In the genomic region with DNA sequence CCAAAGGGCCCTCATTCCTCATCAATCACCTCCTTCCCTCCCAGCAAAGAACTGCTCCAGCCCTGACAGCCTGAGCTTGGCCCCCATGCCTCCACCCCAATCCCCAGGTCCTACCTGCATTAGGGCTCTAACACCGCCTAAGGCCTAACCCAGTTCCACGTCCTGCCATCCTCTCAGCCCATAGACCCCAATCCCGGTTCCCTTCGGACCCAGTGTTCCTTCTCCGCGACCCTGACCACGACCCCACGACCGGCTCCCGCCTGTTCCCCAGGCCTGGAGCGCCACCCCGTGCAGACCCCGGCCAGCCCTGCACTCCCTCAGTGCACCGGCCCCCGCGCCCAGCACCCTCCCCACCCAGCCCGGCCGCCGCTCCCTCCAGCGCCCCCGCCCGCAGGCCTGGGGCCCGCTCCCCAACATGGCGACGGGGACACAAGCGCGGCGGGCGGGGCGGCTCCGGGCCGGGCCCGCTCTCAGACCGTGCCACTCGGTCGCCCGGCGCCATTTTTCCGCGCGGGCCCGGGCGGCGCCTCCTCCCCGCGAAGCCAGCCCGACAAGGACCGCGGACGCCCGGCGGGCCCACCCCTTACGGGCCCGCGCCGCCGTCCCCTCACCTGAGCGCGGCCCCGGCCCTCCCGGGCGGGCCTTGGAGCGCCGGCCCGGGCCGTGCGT, we compare ENCODE assay signal across 8 cellular contexts. TPM values are rescaled to one million over a fixed set of nuclear protein-coding genes. Genes with fewer than 3 reads are reported as not detected.
A peak's percentile ranks its signal among the peaks of the same experiment; 100 is the strongest.
DNase-seq lines count a peak whose midpoint lies in the region; ATAC-seq and TF ChIP-seq lines count a peak whose summit lies in the region.

No MANE protein-coding gene starts in this region.

- H3K27me3 Mint-ChIP-seq in Caco-2 (ENCODE audit: insufficient read depth, unreplicated experiment), result no peaks in the 10 kb centered on the region
- no peaks in the 10 kb centered on the region for H3K27me3 Mint-ChIP-seq in activated naive CD8-positive, alpha-beta T cell treated with anti-CD3 and anti-CD28 coated beads for 36 hours

- intact Hi-C loops in Caco-2 (cut with micrococcal nuclease; ENCODE audit: unreplicated experiment), result loop anchor here (1.0 kb wide), 2 partner anchors 51 to 56 kb away; a partner anchor contains a TSS

- TF ChIP-seq EP300 in tibial nerve (IDR thresholded peaks at IDR 0.05), result no peak

- H3K9ac ChIP-seq in HUES48 (ENCODE audit: low read depth, low read length) (peak overlapping the region; percentile 86; the same call in 1 of the 2 replicates), parathyroid adenoma (peak overlapping the region; percentile 47)

- H3K36me3 Mint-ChIP-seq in Caco-2 (ENCODE audit: insufficient read depth, unreplicated experiment), result peaks cover 34% of the 10 kb centered on the region
- H3K36me3 Mint-ChIP-seq in activated naive CD8-positive, alpha-beta T cell treated with anti-CD3 and anti-CD28 coated beads for 36 hours, result peaks cover 9% of the 10 kb centered on the region

- peaks cover 20% of the 10 kb centered on the region for H3K4me1 Mint-ChIP-seq in Caco-2 (ENCODE audit: low read depth, unreplicated experiment)
- H3K4me1 Mint-ChIP-seq in activated naive CD8-positive, alpha-beta T cell treated with anti-CD3 and anti-CD28 coated beads for 36 hours, result peaks cover 32% of the 10 kb centered on the region

- WGBS in tibial nerve, 2 donors, result 2 to 3% methylated on average over 13 to 16 of the region's 67 CpGs

- H3K9me3 ChIP-seq in Caco-2, result no peaks in the 10 kb centered on the region
- H3K9me3 ChIP-seq in HUES48 (ENCODE audit: control insufficient read depth, insufficient read depth, low read length), result no peaks in the 10 kb centered on the region
- H3K9me3 ChIP-seq in cardiac muscle cell (ENCODE audit: low read depth), result no peaks in the 10 kb centered on the region
- no peaks in the 10 kb centered on the region for H3K9me3 ChIP-seq in parathyroid adenoma (ENCODE audit: control insufficient read depth, low read length)
- H3K9me3 ChIP-seq in tibial nerve, result no peaks in the 10 kb centered on the region

- ATAC-seq in GM21367 (IDR thresholded peaks at IDR 0.05; ENCODE audit: unreplicated experiment), result peak; percentile 52

- H3K27ac ChIP-seq in HUES48 (ENCODE audit: low read depth, low read length), result peak overlapping the region; percentile 81
- peak overlapping the region; percentile 99 for H3K27ac ChIP-seq in cardiac muscle cell
- H3K27ac ChIP-seq in parathyroid adenoma, result peak overlapping the region; percentile 81
- peak overlapping the region; percentile 69 to 95 (median 90) for H3K27ac ChIP-seq in tibial nerve

- H3K79me2 ChIP-seq in parathyroid adenoma, result peaks cover 33% of the 10 kb centered on the region

- TF ChIP-seq POLR2A in tibial nerve (IDR thresholded peaks at IDR 0.05), result peak in 1 of 2 donors; percentile 32

- H3K27ac Mint-ChIP-seq in Caco-2 (ENCODE audit: unreplicated experiment), result peak overlapping the region; percentile 83
- peak overlapping the region; percentile 90 for H3K27ac Mint-ChIP-seq in activated naive CD8-positive, alpha-beta T cell treated with anti-CD3 and anti-CD28 coated beads for 36 hours

- CTCF ChIA-PET in Caco-2 (lab: Charles Lee), result interaction anchor here (0.6 to 2.8 kb wide), 13 partner anchors 11 to 1129 kb away, joined by 3 to 10 read pairs (median 5); a partner anchor contains a TSS

- H3K4me1 ChIP-seq in Caco-2 (peaks cover 15% of the 10 kb centered on the region), HUES48 (ENCODE audit: control insufficient read depth, insufficient read depth, low read length) (peaks cover 4% of the 10 kb centered on the region), cardiac muscle cell (ENCODE audit: low read depth) (peaks cover 6% of the 10 kb centered on the region), parathyroid adenoma (no peaks in the 10 kb centered on the region), tibial nerve (peaks cover 0 to 46% (median 10%) of the 10 kb centered on the region in 4 donors)

- POLR2A ChIA-PET in Caco-2 (lab: Charles Lee), result interaction anchor here (0.5 to 1.8 kb wide), 11 partner anchors 18 to 1129 kb away, joined by 3 to 15 read pairs (median 3); a partner anchor contains a TSS

- TF ChIP-seq CTCF in Caco-2 (IDR thresholded peaks at IDR 0.05; ENCODE audit: insufficient read depth in 1 of 2, low read depth in 1 of 2, low read length in 1 of 2, severe bottlenecking in 1 of 2, unreplicated experiment in 1 of 2) (peak in 1 of 2 experiments; percentile 32), cardiac muscle cell (IDR thresholded peaks at IDR 0.05; ENCODE audit: low read depth, low read length) (no peak), parathyroid adenoma (IDR thresholded peaks at IDR 0.05) (no peak), tibial nerve (IDR thresholded peaks at IDR 0.05) (peak in 3 of 5 experiments; percentile 8 to 20 (median 13))

- no TSS peak for BruUV-seq in Caco-2 (replicated peaks; lab: Mats Ljungman, UMichigan)

- peak overlapping the region; percentile 97 for H3K4me3 ChIP-seq in Caco-2 (ENCODE audit: low read depth, low read length)
- H3K4me3 ChIP-seq in HUES48 (ENCODE audit: low read depth, low read length), result peak overlapping the region; percentile 79
- H3K4me3 ChIP-seq in cardiac muscle cell, result peak overlapping the region; percentile 89
- peak overlapping the region; percentile 98 for H3K4me3 ChIP-seq in parathyroid adenoma (ENCODE audit: low read depth, low read length)
- peak overlapping the region; percentile 82 to 97 (median 86) for H3K4me3 ChIP-seq in tibial nerve

- H3K4me2 ChIP-seq in parathyroid adenoma (ENCODE audit: low read length), result peak overlapping the region; percentile 100

- peak overlapping the region; percentile 92 for H3K4me3 Mint-ChIP-seq in Caco-2 (ENCODE audit: unreplicated experiment)
- peak overlapping the region; percentile 95 for H3K4me3 Mint-ChIP-seq in activated naive CD8-positive, alpha-beta T cell treated with anti-CD3 and anti-CD28 coated beads for 36 hours

- peak; percentile 85 to 91 for DNase-seq in Caco-2
- DNase-seq in SKM-1 treated with dmso at 0.1 percent for 144 hours (lab: John Stamatoyannopoulos, UW; ENCODE audit: unreplicated experiment), result peak; percentile 21
- DNase-seq in activated naive CD8-positive, alpha-beta T cell treated with anti-CD3 and anti-CD28 coated beads for 36 hours, result peak; percentile 79
- peak; percentile 55 to 85 for DNase-seq in cardiac muscle cell (ENCODE audit: low read depth in 1 of 2, low spot score in 1 of 2)
- peak; percentile 15 to 18 for DNase-seq in tibial nerve (ENCODE audit: low spot score in 2 of 2)

- peak overlapping the region; percentile 53 for H2AFZ ChIP-seq in parathyroid adenoma

- H3K27me3 ChIP-seq in Caco-2 (replicated peaks; ENCODE audit: control insufficient read depth, insufficient read depth, low read length) (no peaks in the 10 kb centered on the region), HUES48 (ENCODE audit: control insufficient read depth, insufficient read depth, low read length) (no peaks in the 10 kb centered on the region), cardiac muscle cell (no peaks in the 10 kb centered on the region), parathyroid adenoma (ENCODE audit: control insufficient read depth, insufficient read depth, low read length) (no peaks in the 10 kb centered on the region), tibial nerve (no peaks in the 10 kb centered on the region)

- H3K36me3 ChIP-seq in Caco-2 (ENCODE audit: control insufficient read depth, insufficient read depth, low read length) (no peaks in the 10 kb centered on the region; the same call in 1 of the 2 replicates), HUES48 (ENCODE audit: control insufficient read depth, insufficient read depth, low read length) (no peaks in the 10 kb centered on the region), cardiac muscle cell (no peaks in the 10 kb centered on the region), parathyroid adenoma (ENCODE audit: control insufficient read depth, insufficient read depth, low read length) (no peaks in the 10 kb centered on the region), tibial nerve (no peaks in the 10 kb centered on the region)

- no peaks in the 10 kb centered on the region for H3K9me3 Mint-ChIP-seq in Caco-2 (ENCODE audit: unreplicated experiment)
- H3K9me3 Mint-ChIP-seq in activated naive CD8-positive, alpha-beta T cell treated with anti-CD3 and anti-CD28 coated beads for 36 hours, result no peaks in the 10 kb centered on the region

RNA-seq across cellular contexts. Expression of a gene that starts 0.5 kb away (rescaled TPM):
- total RNA-seq in Caco-2 (2022) (65.1 and 72.7 TPM in 2 replicates), cardiac muscle cell (9.9 and 16.8 TPM in 2 replicates), tibial nerve (10 to 100 TPM; 16.9 to 26.1 (median 24.0) TPM)
- 10 to 100 TPM; 17.3 to 19.5 TPM for total RNA-seq in activated naive CD8-positive, alpha-beta T cell treated with anti-CD3 and anti-CD28 coated beads for 36 hours
- 21.4 and 28.6 TPM in 2 replicates for polyA plus RNA-seq in cardiac muscle cell

RNA-seq across cellular contexts. Expression of a gene that starts 47.7 kb away (rescaled TPM):
- total RNA-seq in Caco-2 (2022) (42.0 and 46.2 TPM in 2 replicates), cardiac muscle cell (29.6 and 32.3 TPM in 2 replicates), tibial nerve (10 to 100 TPM; 19.6 to 41.7 (median 28.4) TPM)
- total RNA-seq in activated naive CD8-positive, alpha-beta T cell treated with anti-CD3 and anti-CD28 coated beads for 36 hours, result 10 to 100 TPM; 10.5 to 10.9 TPM
- 53.8 and 58.6 TPM in 2 replicates for polyA plus RNA-seq in cardiac muscle cell

RNA-seq across cellular contexts. Expression of a gene that starts 51.4 kb away (rescaled TPM):
- 64.5 and 76.0 TPM in 2 replicates for total RNA-seq in Caco-2 (2022)
- 10 to 100 TPM in 1 of 2 experiments, 1 to 10 TPM in 1; 8.7 to 11.0 TPM for total RNA-seq in activated naive CD8-positive, alpha-beta T cell treated with anti-CD3 and anti-CD28 coated beads for 36 hours
- 79.6 and 145 TPM in 2 replicates for total RNA-seq in cardiac muscle cell
- polyA plus RNA-seq in cardiac muscle cell, result 93.8 and 105 TPM in 2 replicates
- total RNA-seq in tibial nerve, result 100 to 1,000 TPM in 2 of 4 donors, 10 to 100 TPM in 2; 68.4 to 112 (median 94.3) TPM

Comparison
In these comparisons a context has a peak if more than half of its experiments do, and no peak if none do; other contexts are left out.
1. Peak in every context shown above with its lines: DNase-seq, ATAC-seq, H3K4me3 ChIP-seq and H3K27ac ChIP-seq.
2. DNase-seq: peak in every context shown above with its lines; median percentile 88 in Caco-2; 79 in activated naive CD8-positive, alpha-beta T cell treated with anti-CD3 and anti-CD28 coated beads for 36 hours; 70 in cardiac muscle cell; 21 in SKM-1 treated with dmso at 0.1 percent for 144 hours; 16 in tibial nerve.
3. CTCF ChIP-seq: peak in tibial nerve (3 of 5); none in cardiac muscle cell (single experiment) and parathyroid adenoma (single experiment).